ENCODE assay signal across 26 cellular contexts in genomic region chrX:32451954-32452518, GRCh38.
"Had no signal": no experiment of that assay in that cellular context is flagged by ENCODE, and none has a peak within 500 bp of the region (broad histone marks: within the 10 kb centered on the region; RNA-seq: fewer than 3 reads in every experiment).

No MANE protein-coding gene starts in this region.

- H3K27ac ChIP-seq: breast epithelium, gastrocnemius medialis, left lung, lower lobe of right lung, neutrophil, right lobe of liver, skin epidermis, suprapubic skin, tibial artery, upper lobe of right lung, VCaP had no signal

- H3K4me1 ChIP-seq: breast epithelium, gastrocnemius medialis, left lung, lower lobe of right lung, right lobe of liver, suprapubic skin, upper lobe of right lung had no signal

- H3K36me3 ChIP-seq: breast epithelium, gastrocnemius medialis, left lung, lower lobe of right lung, neutrophil, right lobe of liver, suprapubic skin, tibial artery, upper lobe of right lung had no signal

- H3K9me3 Mint-ChIP-seq: dendritic cell treated with granulocyte-macrophage colony-stimulating factor and Interleukin-4, amounts not matched to agents 40 ng/mL and 50 ng/mL, for 4 days; nephron; T-helper 2 cell treated with Interferon-gamma antibody and Interleukin-4, amounts not matched to agents 5 μg/mL and 100 μg/mL, for 36 hours had no signal

- H3K27me3 Mint-ChIP-seq: central memory CD8-positive, alpha-beta T cell; dendritic cell treated with granulocyte-macrophage colony-stimulating factor and Interleukin-4, amounts not matched to agents 40 ng/mL and 50 ng/mL, for 4 days had no signal

- H3K4me3 Mint-ChIP-seq: central memory CD8-positive, alpha-beta T cell; dendritic cell treated with granulocyte-macrophage colony-stimulating factor and Interleukin-4, amounts not matched to agents 40 ng/mL and 50 ng/mL, for 4 days; nephron; stimulated activated effector memory CD8-positive, alpha-beta T cell treated with anti-CD3 and anti-CD28 coated beads, Interleukin-12 subunit alpha, Interleukin-12 subunit beta, amount 100 ng/mL, for 72 hours; T-helper 2 cell treated with Interferon-gamma antibody and Interleukin-4, amounts not matched to agents 5 μg/mL and 100 μg/mL, for 36 hours had no signal

- H3K4me3 ChIP-seq: breast epithelium, gastrocnemius medialis, left lung, lower lobe of right lung, right lobe of liver, skin epidermis, suprapubic skin, tibial artery, upper lobe of right lung had no signal

- H3K27ac Mint-ChIP-seq: dendritic cell treated with granulocyte-macrophage colony-stimulating factor and Interleukin-4, amounts not matched to agents 40 ng/mL and 50 ng/mL, for 4 days; nephron; stimulated activated effector memory CD8-positive, alpha-beta T cell treated with anti-CD3 and anti-CD28 coated beads, Interleukin-12 subunit alpha, Interleukin-12 subunit beta, amount 100 ng/mL, for 72 hours; T-helper 2 cell treated with Interferon-gamma antibody and Interleukin-4, amounts not matched to agents 5 μg/mL and 100 μg/mL, for 36 hours had no signal

- H3K27me3 ChIP-seq: breast epithelium, gastrocnemius medialis, left lung, neutrophil, right lobe of liver, suprapubic skin, tibial artery, upper lobe of right lung had no signal

- H3K9me3 ChIP-seq: breast epithelium, gastrocnemius medialis, left lung, lower lobe of right lung, neutrophil, right lobe of liver, suprapubic skin, tibial artery, upper lobe of right lung had no signal

- H3K36me3 Mint-ChIP-seq: stimulated activated effector memory CD8-positive, alpha-beta T cell treated with anti-CD3 and anti-CD28 coated beads, Interleukin-12 subunit alpha, Interleukin-12 subunit beta, amount 100 ng/mL, for 72 hours had no signal

- DNase-seq: activated CD4-positive, alpha-beta T cell treated with anti-CD3 and anti-CD28 coated beads for 4 hours; activated CD4-positive, alpha-beta T cell treated with anti-CD3 and anti-CD28 coated beads, Interleukin-2, amount 50 U/mL, for 4 hours; activated effector memory CD4-positive, alpha-beta T cell treated with Interleukin-2 at 50 U/mL for 16 hours; activated naive CD4-positive, alpha-beta T cell treated with Interleukin-2 at 50 U/mL for 16 hours; effector CD4-positive, alpha-beta T cell; gastrocnemius medialis; glutamatergic neuron; left lung; lower lobe of right lung; mesenchymal stem cell; right lobe of liver; stimulated activated CD4-positive, alpha-beta T cell treated with anti-CD3 and anti-CD28 coated beads, Interleukin-12 subunit alpha, Interleukin-12 subunit beta, amount 100 ng/mL, for 4 hours; stimulated activated CD4-positive, alpha-beta T cell treated with anti-CD3 and anti-CD28 coated beads, Interleukin-4, amount 100 ng/mL, for 24 hours; T-helper 1 cell; tibial artery; upper lobe of right lung had no signal

- ATAC-seq: gastrocnemius medialis; left lung; lower lobe of right lung; right lobe of liver; stimulated activated effector memory CD8-positive, alpha-beta T cell treated with anti-CD3 and anti-CD28 coated beads, Interleukin-12 subunit alpha, Interleukin-12 subunit beta, amount 100 ng/mL, for 72 hours; upper lobe of right lung had no signal

- H3K4me1 Mint-ChIP-seq: central memory CD8-positive, alpha-beta T cell; nephron; stimulated activated effector memory CD8-positive, alpha-beta T cell treated with anti-CD3 and anti-CD28 coated beads, Interleukin-12 subunit alpha, Interleukin-12 subunit beta, amount 100 ng/mL, for 72 hours had no signal
